In genomic region chr10:133528845-133529575, GRCh38 we compare ENCODE assay signal across 9 cellular contexts. TPM values are rescaled to one million over a fixed set of nuclear protein-coding genes. Genes with fewer than 3 reads are reported as not detected.
DNase-seq lines count a peak whose midpoint lies in the region; ATAC-seq, FAIRE-seq and TF ChIP-seq lines count a peak whose summit lies in the region.
"Had no signal": no experiment of that assay in that cellular context is flagged by ENCODE, and none has a peak within 500 bp of the region (broad histone marks: within the 10 kb centered on the region; RNA-seq: fewer than 3 reads in every experiment).

No MANE protein-coding gene starts in this region.

- peaks cover 24 to 30% of the 10 kb centered on the region in 2 donors for H3K27me3 Mint-ChIP-seq in CD4-positive, alpha-beta memory T cell

- CTCF ChIA-PET in CD4-positive, alpha-beta memory T cell (lab: Charles Lee; ENCODE audit: partially characterized antibody), result interaction anchor here (1.1 to 2.6 kb wide), 3 partner anchors 9 to 29 kb away, joined by 3 to 7 read pairs (median 3); no protein-coding TSS in a partner anchor
- CTCF ChIA-PET in K562 (lab: Yijun Ruan, JAX; ENCODE audit: low intra/inter-chr PET ratio), result no interaction called here

- TF ChIP-seq RAD21 in K562 (CRISPR knock-in tag; conservative IDR thresholded peaks at IDR 0.05 in 1 of 2, IDR thresholded peaks at IDR 0.05 in 1 of 2), result no peak

- BruUV-seq in K562 (replicated peaks; lab: Mats Ljungman, UMichigan), result no TSS peak

- H3K9me3 ChIP-seq in CD4-positive, alpha-beta memory T cell (ENCODE audit: control insufficient read depth in 1 of 2, low read length in 2 of 2), result no peaks in the 10 kb centered on the region
- H3K9me3 ChIP-seq in K562 (replicated peaks; ENCODE audit: control insufficient read depth, insufficient read depth, low read depth, low read length) (no peaks in the 10 kb centered on the region), mucosa of descending colon (peaks cover 3% of the 10 kb centered on the region), uterus (no peaks in the 10 kb centered on the region)

- ATAC-seq in K562, result peak; percentile 74
- ATAC-seq in mucosa of descending colon, result peak; percentile 32

- H3K27ac Mint-ChIP-seq in CD4-positive, alpha-beta memory T cell, result peak overlapping the region in 1 of 7 donors; percentile 32

- H3K27me3 ChIP-seq in CD4-positive, alpha-beta memory T cell (ENCODE audit: insufficient read depth, low read length), result peaks cover 17% of the 10 kb centered on the region
- H3K27me3 ChIP-seq in K562 (ENCODE audit: control insufficient read depth in 2 of 2, insufficient read depth in 2 of 2, low read length in 2 of 2) (peaks cover 32 to 81% of the 10 kb centered on the region in 2 experiments), uterus (peaks cover 0 to 6% of the 10 kb centered on the region in 2 donors)

- in situ Hi-C loops in K562 (cut with MboI), result no loop called here

- no peaks in the 10 kb centered on the region for H3K79me2 ChIP-seq in K562 (ENCODE audit: control insufficient read depth, insufficient read depth, low read length)

- H3K4me3 Mint-ChIP-seq in CD4-positive, alpha-beta memory T cell, result peak overlapping the region; percentile 29 to 91 (median 84)

- no peaks in the 10 kb centered on the region for H3K36me3 ChIP-seq in CD4-positive, alpha-beta memory T cell (ENCODE audit: insufficient read depth, low read length)
- no peaks in the 10 kb centered on the region for H3K36me3 ChIP-seq in K562 (ENCODE audit: control insufficient read depth, insufficient read depth, low read length)
- no peaks in the 10 kb centered on the region for H3K36me3 ChIP-seq in mucosa of descending colon (ENCODE audit: low read depth)
- H3K36me3 ChIP-seq in uterus, result no peaks in the 10 kb centered on the region

- H2AFZ ChIP-seq in K562 (ENCODE audit: low read depth, low read length), result peak overlapping the region; percentile 33; the same call in 1 of the 2 replicates

- H3K9me1 ChIP-seq in K562 (ENCODE audit: control insufficient read depth, insufficient read depth, low read length), result no peaks in the 10 kb centered on the region

- POLR2A ChIA-PET in CD4-positive, alpha-beta memory T cell (lab: Charles Lee; ENCODE audit: partially characterized antibody), result interaction anchor here (0.5 to 1.8 kb wide), 2 partner anchors 8 to 689 kb away, joined by 3 to 7 read pairs; no protein-coding TSS in a partner anchor
- POLR2A ChIA-PET in K562 (lab: Yijun Ruan, JAX), result interaction anchor here (0.8 kb wide), 1 partner anchor 27 kb away, joined by 3 read pairs; no protein-coding TSS in a partner anchor

- H3K27ac ChIP-seq in CD4-positive, alpha-beta memory T cell (ENCODE audit: low read depth, low read length), result no peak overlapping the region
- H3K27ac ChIP-seq in K562 (ENCODE audit: extremely low read depth, low read depth, low read length) (no peak overlapping the region), uterus (no peak overlapping the region)

- peaks cover 24% of the 10 kb centered on the region for H3K4me1 ChIP-seq in CD4-positive, alpha-beta memory T cell (ENCODE audit: insufficient read depth, low read length)
- H3K4me1 ChIP-seq in K562 (replicated peaks in 1 of 2; ENCODE audit: control insufficient read depth in 2 of 2, insufficient read depth in 2 of 2, low read length in 2 of 2) (peaks cover 0 to 19% of the 10 kb centered on the region in 2 experiments; a peak in 2 of 5 replicates), mucosa of descending colon (ENCODE audit: low read depth) (no peaks in the 10 kb centered on the region), uterus (no peaks in the 10 kb centered on the region)

- peaks cover 0 to 3% of the 10 kb centered on the region in 2 donors for H3K36me3 Mint-ChIP-seq in CD4-positive, alpha-beta memory T cell

- H4K20me1 ChIP-seq in K562 (replicated peaks; ENCODE audit: control insufficient read depth, insufficient read depth, low read length), result no peaks in the 10 kb centered on the region

- peak overlapping the region; percentile 63 for H3K4me2 ChIP-seq in K562 (ENCODE audit: insufficient read depth, low read length)

- H3K9me3 Mint-ChIP-seq in CD4-positive, alpha-beta memory T cell, result peaks cover 0 to 9% (median 0%) of the 10 kb centered on the region in 8 donors

- H3K4me1 Mint-ChIP-seq in CD4-positive, alpha-beta memory T cell, result peaks cover 16 to 43% (median 24%) of the 10 kb centered on the region in 4 donors

- no peak for DNase-seq in CD4-positive, alpha-beta memory T cell
- DNase-seq in Jurkat, Clone E6-1 (ENCODE audit: low read depth, low spot score), result peak; percentile 45
- peak; percentile 26 to 55 (median 40) for DNase-seq in K562 (ENCODE audit: extremely low read depth in 1 of 4, low spot score in 3 of 4)
- DNase-seq in mucosa of descending colon, result peak in 1 of 3 donors; percentile 5
- no peak for DNase-seq in uterus
- DNase-seq in D721Med (ENCODE audit: insufficient read length, low spot score), result no peak
- DNase-seq in SIG-M5 (lab: John Stamatoyannopoulos, UW), result no peak
- DNase-seq in AML-193 (lab: John Stamatoyannopoulos, UW), result no peak
- DNase-seq: MM.1S had no signal

- FAIRE-seq in K562 (lab: Jason Lieb, UNC), result no peak
- FAIRE-seq in D721Med (lab: Jason Lieb, UNC), result no peak

- no peak for TF ChIP-seq EP300 in K562 (IDR thresholded peaks at IDR 0.05; ENCODE audit: low read length)

- no peak for TF ChIP-seq POLR2A in K562 (conservative IDR thresholded peaks at IDR 0.05)
- TF ChIP-seq POLR2A in uterus (IDR thresholded peaks at IDR 0.05), result no peak

- intact Hi-C loops in CD4-positive, alpha-beta memory T cell (cut with micrococcal nuclease), result no loop called here
- intact Hi-C loops in K562 (cut with micrococcal nuclease), result no loop called here
- intact Hi-C loops in mucosa of descending colon (cut with DNase I, micrococcal nuclease), result no loop called here
- intact Hi-C loops in uterus (cut with DNase I; ENCODE audit: low total_unique reads), result no loop called here

- 9% methylated on average over 31 of the region's 37 CpGs for WGBS in K562 (ENCODE audit: insufficient coverage, low coverage, missing lambda C conversion rate)

- TF ChIP-seq CTCF in K562 (IDR thresholded peaks at IDR 0.05 in 2 of 3, conservative IDR thresholded peaks at IDR 0.05 in 1 of 3; ENCODE audit: insufficient read depth in 2 of 3, low read depth in 1 of 3, low read length in 3 of 3) (no peak), mucosa of descending colon (IDR thresholded peaks at IDR 0.05) (no peak), uterus (IDR thresholded peaks at IDR 0.05) (no peak), D721Med (IDR thresholded peaks at IDR 0.05; ENCODE audit: insufficient read depth, missing control alignments) (no peak)

- peak overlapping the region in 1 of 2 experiments; percentile 28; a peak in 1 of 4 replicates for H3K9ac ChIP-seq in K562 (ENCODE audit: insufficient read depth in 1 of 2, low read depth in 2 of 2, low read length in 2 of 2)

- H3K4me3 ChIP-seq in CD4-positive, alpha-beta memory T cell (ENCODE audit: low read length in 2 of 2), result peak overlapping the region in 1 of 2 donors; percentile 19
- peak overlapping the region; percentile 34 for H3K4me3 ChIP-seq in Jurkat, Clone E6-1 (ENCODE audit: low read length)
- no peak overlapping the region for H3K4me3 ChIP-seq in K562
- no peak overlapping the region for H3K4me3 ChIP-seq in mucosa of descending colon
- H3K4me3 ChIP-seq in uterus, result no peak overlapping the region

RNA-seq across cellular contexts. Expression of gene CYP2E1, which starts 1.8 kb away (rescaled TPM):
- total RNA-seq in CD4-positive, alpha-beta memory T cell, result 1 to 10 TPM; 1.2 to 2.8 TPM
- polyA plus RNA-seq in CD4-positive, alpha-beta memory T cell, result under 1 TPM; 0.30 to 0.94 TPM
- not detected for polyA plus RNA-seq in Jurkat, Clone E6-1 (2012; ENCODE audit: insufficient read depth, insufficient read length)
- 1.00 and 1.8 TPM in 2 replicates for total RNA-seq in K562 (2011; cell fraction: chromatin; rRNA removed; ENCODE audit: low replicate concordance)
- 0.83 and 0.92 TPM in 2 replicates for total RNA-seq in K562 (2011; cell fraction: nucleolus; rRNA removed)
- total RNA-seq in K562 (2011; cell fraction: nucleoplasm; rRNA removed), result 0.73 and 3.0 TPM in 2 replicates
- not detected in 2 replicates for total RNA-seq in K562 (2014; rRNA removed)
- 0.18 TPM in 1 of 2 replicates, not detected in the other for total RNA-seq in K562 (2014; rRNA removed; fragmentation: Illumina TruSeq; extraction: Trizol)
- total RNA-seq in K562 (2015; rRNA removed; fragmentation: Illumina TruSeq; extraction: Trizol), result 0.23 and 0.33 TPM in 2 replicates
- total RNA-seq in K562 (2021), result 1.0 and 1.6 TPM in 2 replicates
- 0.18 and 0.83 TPM in 2 replicates for polyA plus RNA-seq in K562 (2011; rRNA removed)
- 0.18 and 0.55 TPM in 2 replicates for polyA plus RNA-seq in K562 (2011; cell fraction: cytosol; rRNA removed)
- 2.8 and 5.2 TPM in 2 replicates for polyA plus RNA-seq in K562 (2011; cell fraction: nucleus; rRNA removed)
- polyA plus RNA-seq in K562 (2012), result 0.22 and 0.64 TPM in 2 replicates
- 0.19 TPM in 2 replicates for polyA plus RNA-seq in K562 (2014; fragmentation: Illumina TruSeq; extraction: Trizol)
- under 1 TPM in 1 of 2 experiments, not detected in 1; 0.07 TPM for polyA plus RNA-seq in K562 (2014; fragmentation: Nextera tagmentation; extraction: Ambion mirVana)
- polyA plus RNA-seq in K562 (2014; rRNA removed), result 0.45 TPM in 1 of 2 replicates, not detected in the other
- not detected in 2 replicates for polyA minus RNA-seq in K562 (2011; rRNA and poly(A)+ RNA removed)
- polyA minus RNA-seq in K562 (2011; cell fraction: cytosol; rRNA and poly(A)+ RNA removed), result not detected in 2 replicates
- 0.13 and 1.1 TPM in 2 replicates for polyA minus RNA-seq in K562 (2011; cell fraction: nucleus; rRNA and poly(A)+ RNA removed)
- 1 to 10 TPM in 1 of 3 donors, under 1 TPM in 2; 0.70 to 2.5 (median 0.90) TPM for total RNA-seq in mucosa of descending colon
- total RNA-seq in uterus, result 1 to 10 TPM in 2 of 4 donors, under 1 TPM in 2; 0.29 to 6.9 (median 1.1) TPM

RNA-seq across cellular contexts. Expression of gene SYCE1, which starts 36.4 kb away (rescaled TPM):
- under 1 TPM; 0.14 to 0.23 TPM for total RNA-seq in CD4-positive, alpha-beta memory T cell
- polyA plus RNA-seq in CD4-positive, alpha-beta memory T cell, result under 1 TPM; 0.76 to 0.91 TPM
- polyA plus RNA-seq in Jurkat, Clone E6-1 (2012; ENCODE audit: insufficient read depth, insufficient read length), result not detected
- not detected in 2 replicates for total RNA-seq in K562 (2011; cell fraction: chromatin; rRNA removed; ENCODE audit: low replicate concordance)
- total RNA-seq in K562 (2011; cell fraction: nucleolus; rRNA removed), result not detected in 2 replicates
- not detected in 2 replicates for total RNA-seq in K562 (2011; cell fraction: nucleoplasm; rRNA removed)
- total RNA-seq in K562 (2014; rRNA removed), result 0.08 TPM in 1 of 2 replicates, not detected in the other
- total RNA-seq in K562 (2014; rRNA removed; fragmentation: Illumina TruSeq; extraction: Trizol), result not detected in 2 replicates
- not detected in 2 replicates for total RNA-seq in K562 (2015; rRNA removed; fragmentation: Illumina TruSeq; extraction: Trizol)
- not detected in 2 replicates for total RNA-seq in K562 (2021)
- polyA plus RNA-seq in K562 (2011; rRNA removed), result not detected in 2 replicates
- not detected in 2 replicates for polyA plus RNA-seq in K562 (2011; cell fraction: cytosol; rRNA removed)
- polyA plus RNA-seq in K562 (2011; cell fraction: nucleus; rRNA removed), result not detected in 2 replicates
- polyA plus RNA-seq in K562 (2012), result 0.08 and 0.37 TPM in 2 replicates
- not detected in 2 replicates for polyA plus RNA-seq in K562 (2014; fragmentation: Illumina TruSeq; extraction: Trizol)
- not detected for polyA plus RNA-seq in K562 (2014; fragmentation: Nextera tagmentation; extraction: Ambion mirVana)
- not detected in 2 replicates for polyA plus RNA-seq in K562 (2014; rRNA removed)
- not detected in 2 replicates for polyA minus RNA-seq in K562 (2011; rRNA and poly(A)+ RNA removed)
- not detected in 2 replicates for polyA minus RNA-seq in K562 (2011; cell fraction: cytosol; rRNA and poly(A)+ RNA removed)
- polyA minus RNA-seq in K562 (2011; cell fraction: nucleus; rRNA and poly(A)+ RNA removed), result not detected in 2 replicates
- total RNA-seq in mucosa of descending colon, result under 1 TPM in 2 of 3 donors, not detected in 1; 0.20 to 0.51 TPM
- 1 to 10 TPM in 1 of 4 donors, not detected in 3; 1.0 TPM for total RNA-seq in uterus

Comparison
In these comparisons a context has a peak if more than half of its experiments do, and no peak if none do; other contexts are left out.
1. DNase-seq: peak in Jurkat, Clone E6-1 (single experiment) and K562 (4 of 4); none in CD4-positive, alpha-beta memory T cell (0 of 5), uterus (0 of 2), D721Med (single experiment), SIG-M5 (single experiment) and AML-193 (0 of 2).